Comparison of ENCODE assay signal across 2 cellular contexts in the genomic region with DNA sequence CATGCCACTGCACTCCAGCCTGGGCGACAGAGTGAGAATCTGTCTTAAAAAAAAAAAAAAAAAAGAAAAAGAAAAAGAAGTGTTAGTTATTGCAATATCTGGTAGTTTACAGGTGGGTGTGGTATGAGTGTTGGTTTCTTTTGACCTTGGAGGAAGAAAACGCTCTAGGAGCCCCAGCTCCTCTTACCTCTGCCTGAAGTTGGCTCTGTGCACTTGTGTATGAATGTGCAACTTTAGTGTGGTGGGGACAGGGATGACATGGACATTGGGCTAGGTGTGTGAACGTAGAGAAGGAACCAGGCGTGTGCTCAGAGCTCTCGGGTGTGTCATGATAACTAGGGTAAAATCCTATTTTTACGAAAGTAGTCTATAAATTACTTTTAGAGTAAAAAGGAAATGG.
TF ChIP-seq lines count a peak whose summit lies in the region.

No MANE protein-coding gene starts in this region.

TF ChIP-seq in K562, 482 proteins besides CTCF, POLR2A, EP300 and RAD21:
- TF ChIP-seq BCLAF1 (IDR thresholded peaks at IDR 0.05; ENCODE audit: borderline replicate concordance in 1 of 2, control insufficient read depth in 1 of 2, low read depth in 2 of 2, low read length in 1 of 2): no peak
- no peak for TF ChIP-seq ZNF354B (CRISPR knock-in tag; IDR thresholded peaks at IDR 0.05)
- no peak for TF ChIP-seq BRCA1 (IDR thresholded peaks at IDR 0.05)
- no peak for TF ChIP-seq BRCA1 (CRISPR knock-in tag; IDR thresholded peaks at IDR 0.05)
- TF ChIP-seq STAT5A (IDR thresholded peaks at IDR 0.05; ENCODE audit: borderline replicate concordance, low read length): no peak
- TF ChIP-seq SMC3 (conservative IDR thresholded peaks at IDR 0.05; ENCODE audit: insufficient read depth, low read depth, low read length): no peak
- TF ChIP-seq HMGXB4 (CRISPR knock-in tag; IDR thresholded peaks at IDR 0.05): no peak
- no peak for TF ChIP-seq CAMTA2 (CRISPR knock-in tag; conservative IDR thresholded peaks at IDR 0.05)
- no peak for TF ChIP-seq THAP12 (CRISPR knock-in tag; IDR thresholded peaks at IDR 0.05)
- TF ChIP-seq RFX1 (IDR thresholded peaks at IDR 0.05): no peak
- TF ChIP-seq TBP (optimal IDR thresholded peaks at IDR 0.05; ENCODE audit: low read depth, low read length): no peak
- TF ChIP-seq TAL1 (IDR thresholded peaks at IDR 0.05): no peak
- TF ChIP-seq, protein P1, sequence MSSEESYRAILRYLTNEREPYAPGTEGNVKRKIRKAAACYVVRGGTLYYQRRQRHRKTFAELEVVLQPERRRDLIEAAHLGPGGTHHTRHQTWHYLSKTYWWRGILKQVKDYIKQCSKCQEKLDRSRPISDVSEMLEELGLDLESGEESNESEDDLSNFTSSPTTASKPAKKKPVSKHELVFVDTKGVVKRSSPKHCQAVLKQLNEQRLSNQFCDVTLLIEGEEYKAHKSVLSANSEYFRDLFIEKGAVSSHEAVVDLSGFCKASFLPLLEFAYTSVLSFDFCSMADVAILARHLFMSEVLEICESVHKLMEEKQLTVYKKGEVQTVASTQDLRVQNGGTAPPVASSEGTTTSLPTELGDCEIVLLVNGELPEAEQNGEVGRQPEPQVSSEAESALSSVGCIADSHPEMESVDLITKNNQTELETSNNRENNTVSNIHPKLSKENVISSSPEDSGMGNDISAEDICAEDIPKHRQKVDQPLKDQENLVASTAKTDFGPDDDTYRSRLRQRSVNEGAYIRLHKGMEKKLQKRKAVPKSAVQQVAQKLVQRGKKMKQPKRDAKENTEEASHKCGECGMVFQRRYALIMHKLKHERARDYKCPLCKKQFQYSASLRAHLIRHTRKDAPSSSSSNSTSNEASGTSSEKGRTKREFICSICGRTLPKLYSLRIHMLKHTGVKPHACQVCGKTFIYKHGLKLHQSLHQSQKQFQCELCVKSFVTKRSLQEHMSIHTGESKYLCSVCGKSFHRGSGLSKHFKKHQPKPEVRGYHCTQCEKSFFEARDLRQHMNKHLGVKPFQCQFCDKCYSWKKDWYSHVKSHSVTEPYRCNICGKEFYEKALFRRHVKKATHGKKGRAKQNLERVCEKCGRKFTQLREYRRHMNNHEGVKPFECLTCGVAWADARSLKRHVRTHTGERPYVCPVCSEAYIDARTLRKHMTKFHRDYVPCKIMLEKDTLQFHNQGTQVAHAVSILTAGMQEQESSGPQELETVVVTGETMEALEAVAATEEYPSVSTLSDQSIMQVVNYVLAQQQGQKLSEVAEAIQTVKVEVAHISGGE (CRISPR knock-in tag; IDR thresholded peaks at IDR 0.05): no peak
TF ChIP-seq in K562: peak in this region for 0.

TF ChIP-seq in SK-N-SH treated with all-trans-retinoic acid at 6 μM for 48 hours, 23 proteins besides CTCF, POLR2A, EP300 and RAD21 (continued from another document):
- TF ChIP-seq POU6F1 (CRISPR knock-in tag; IDR thresholded peaks at IDR 0.05; ENCODE audit: borderline replicate concordance, low read depth): no peak
- TF ChIP-seq ZNF565 (CRISPR knock-in tag; conservative IDR thresholded peaks at IDR 0.05; ENCODE audit: low read depth): no peak
- TF ChIP-seq, protein P2, sequence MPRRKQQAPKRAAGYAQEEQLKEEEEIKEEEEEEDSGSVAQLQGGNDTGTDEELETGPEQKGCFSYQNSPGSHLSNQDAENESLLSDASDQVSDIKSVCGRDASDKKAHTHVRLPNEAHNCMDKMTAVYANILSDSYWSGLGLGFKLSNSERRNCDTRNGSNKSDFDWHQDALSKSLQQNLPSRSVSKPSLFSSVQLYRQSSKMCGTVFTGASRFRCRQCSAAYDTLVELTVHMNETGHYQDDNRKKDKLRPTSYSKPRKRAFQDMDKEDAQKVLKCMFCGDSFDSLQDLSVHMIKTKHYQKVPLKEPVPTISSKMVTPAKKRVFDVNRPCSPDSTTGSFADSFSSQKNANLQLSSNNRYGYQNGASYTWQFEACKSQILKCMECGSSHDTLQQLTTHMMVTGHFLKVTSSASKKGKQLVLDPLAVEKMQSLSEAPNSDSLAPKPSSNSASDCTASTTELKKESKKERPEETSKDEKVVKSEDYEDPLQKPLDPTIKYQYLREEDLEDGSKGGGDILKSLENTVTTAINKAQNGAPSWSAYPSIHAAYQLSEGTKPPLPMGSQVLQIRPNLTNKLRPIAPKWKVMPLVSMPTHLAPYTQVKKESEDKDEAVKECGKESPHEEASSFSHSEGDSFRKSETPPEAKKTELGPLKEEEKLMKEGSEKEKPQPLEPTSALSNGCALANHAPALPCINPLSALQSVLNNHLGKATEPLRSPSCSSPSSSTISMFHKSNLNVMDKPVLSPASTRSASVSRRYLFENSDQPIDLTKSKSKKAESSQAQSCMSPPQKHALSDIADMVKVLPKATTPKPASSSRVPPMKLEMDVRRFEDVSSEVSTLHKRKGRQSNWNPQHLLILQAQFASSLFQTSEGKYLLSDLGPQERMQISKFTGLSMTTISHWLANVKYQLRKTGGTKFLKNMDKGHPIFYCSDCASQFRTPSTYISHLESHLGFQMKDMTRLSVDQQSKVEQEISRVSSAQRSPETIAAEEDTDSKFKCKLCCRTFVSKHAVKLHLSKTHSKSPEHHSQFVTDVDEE (CRISPR knock-in tag; IDR thresholded peaks at IDR 0.05): no peak
- no peak for TF ChIP-seq BACH2 (CRISPR knock-in tag; IDR thresholded peaks at IDR 0.05; ENCODE audit: borderline replicate concordance)
- TF ChIP-seq PATZ1 (CRISPR knock-in tag; IDR thresholded peaks at IDR 0.05; ENCODE audit: borderline replicate concordance): no peak
- TF ChIP-seq ZNF8 (CRISPR knock-in tag; IDR thresholded peaks at IDR 0.05): no peak
- TF ChIP-seq TCF4 (CRISPR knock-in tag; IDR thresholded peaks at IDR 0.05; ENCODE audit: borderline replicate concordance): no peak
- TF ChIP-seq ZC3H10 (CRISPR knock-in tag; IDR thresholded peaks at IDR 0.05): no peak
- no peak for TF ChIP-seq ZFP3 (CRISPR knock-in tag; IDR thresholded peaks at IDR 0.05)
- TF ChIP-seq ARNTL (CRISPR knock-in tag; IDR thresholded peaks at IDR 0.05; ENCODE audit: borderline replicate concordance, low read depth): no peak
- TF ChIP-seq OSR1 (CRISPR knock-in tag; IDR thresholded peaks at IDR 0.05): no peak
